Comparison of ENCODE assay signal across 8 cellular contexts in genomic region chr7:100705753-100706671, GRCh38. TPM values are rescaled to one million over a fixed set of nuclear protein-coding genes. Genes with fewer than 3 reads are reported as not detected.
DNase-seq lines count a peak whose midpoint lies in the region; ATAC-seq and TF ChIP-seq lines count a peak whose summit lies in the region.

Gene POP7, plus strand, starts transcription at chr7:100706121. Its CDS starts 710 bp downstream, at chr7:100706831.

- H3K36me3 Mint-ChIP-seq in GM23338 (ENCODE audit: low read depth): peaks cover 20% of the 10 kb centered on the region
- peaks cover 0 to 5% (median 0%) of the 10 kb centered on the region in 5 donors for H3K36me3 Mint-ChIP-seq in naive thymus-derived CD4-positive, alpha-beta T cell
- peaks cover 6 to 19% of the 10 kb centered on the region in 2 donors for H3K36me3 Mint-ChIP-seq in stimulated activated naive B cell treated with anti-CD40 and anti-IgM and Interleukin-4, amounts not matched to agents 10 μg/mL and 1 μg/mL and 100 μg/mL, for 72 hours

- no peak for TF ChIP-seq CTCF in DOHH2 (IDR thresholded peaks at IDR 0.05; ENCODE audit: low read depth, low read length, poor library complexity, severe bottlenecking)
- TF ChIP-seq CTCF in GM23338 (conservative IDR thresholded peaks at IDR 0.05; ENCODE audit: low read depth in 2 of 2): 0 out of 4 replicates have a peak, but pooled peaks of 1 of the 2 experiments have one; percentile 0

- peaks cover 29% of the 10 kb centered on the region for H3K36me3 ChIP-seq in DOHH2 (ENCODE audit: control insufficient read depth, low read length)
- peaks cover 8% of the 10 kb centered on the region for H3K36me3 ChIP-seq in GM23338 (ENCODE audit: insufficient read depth)
- peaks cover 0 to 8% (median 0%) of the 10 kb centered on the region in 3 experiments for H3K36me3 ChIP-seq in naive thymus-derived CD4-positive, alpha-beta T cell (ENCODE audit: control insufficient read depth in 2 of 3, insufficient read depth in 3 of 3, low read length in 3 of 3)

- DNase-seq in GM23338 (ENCODE audit: low spot score) (peak; percentile 100), LHCN-M2 (ENCODE audit: low read depth) (peak; percentile 98), RPMI8226 (peak; percentile 100), fibroblast of gingiva (ENCODE audit: low read depth) (peak; percentile 97)
- DNase-seq in activated T-helper 1 cell treated with anti-CD3 and anti-CD28 coated beads, Interleukin-2, amount 50 U/mL, for 16 hours (ENCODE audit: low read depth in 1 of 2, low spot score in 1 of 2): peak; percentile 95 to 98
- peak; percentile 95 to 99 (median 97) for DNase-seq in naive thymus-derived CD4-positive, alpha-beta T cell
- peak; percentile 98 for DNase-seq in stimulated activated naive B cell treated with anti-CD40 and anti-IgM and Interleukin-4, amounts not matched to agents 10 μg/mL and 1 μg/mL and 100 μg/mL, for 72 hours

- peaks cover 7% of the 10 kb centered on the region for H4K20me1 ChIP-seq in DOHH2 (ENCODE audit: control insufficient read depth, insufficient read depth, low read depth, low read length)
- H4K20me1 ChIP-seq in GM23338 (replicated peaks; ENCODE audit: insufficient read depth): peaks cover 12% of the 10 kb centered on the region

- H3K9me3 Mint-ChIP-seq in GM23338: no peaks in the 10 kb centered on the region
- H3K9me3 Mint-ChIP-seq in naive thymus-derived CD4-positive, alpha-beta T cell: no peaks in the 10 kb centered on the region
- H3K9me3 Mint-ChIP-seq in stimulated activated naive B cell treated with anti-CD40 and anti-IgM and Interleukin-4, amounts not matched to agents 10 μg/mL and 1 μg/mL and 100 μg/mL, for 72 hours: no peaks in the 10 kb centered on the region

- H3K79me2 ChIP-seq in DOHH2 (ENCODE audit: control insufficient read depth, low read length): peaks cover 26% of the 10 kb centered on the region
- H3K79me2 ChIP-seq in GM23338 (replicated peaks; ENCODE audit: insufficient read depth): peaks cover 42% of the 10 kb centered on the region

- H3K27ac ChIP-seq in DOHH2 (ENCODE audit: low read depth, low read length): peak within 1 kb of the TSS; percentile 69
- H3K27ac ChIP-seq in GM23338 (ENCODE audit: low read depth): peak within 1 kb of the TSS; percentile 87
- peak within 1 kb of the TSS; percentile 91 for H3K27ac ChIP-seq in naive thymus-derived CD4-positive, alpha-beta T cell (ENCODE audit: low read depth, low read length)

- H3K27ac Mint-ChIP-seq in GM23338: peak within 1 kb of the TSS; percentile 98
- peak within 1 kb of the TSS; percentile 88 to 96 (median 93) for H3K27ac Mint-ChIP-seq in naive thymus-derived CD4-positive, alpha-beta T cell
- H3K27ac Mint-ChIP-seq in stimulated activated naive B cell treated with anti-CD40 and anti-IgM and Interleukin-4, amounts not matched to agents 10 μg/mL and 1 μg/mL and 100 μg/mL, for 72 hours: peak within 1 kb of the TSS; percentile 97

- peaks cover 18% of the 10 kb centered on the region for H3K4me1 ChIP-seq in DOHH2 (ENCODE audit: control insufficient read depth, low read length)
- no peaks in the 10 kb centered on the region; the same call in 1 of the 2 replicates for H3K4me1 ChIP-seq in GM23338 (ENCODE audit: insufficient read depth)
- H3K4me1 ChIP-seq in naive thymus-derived CD4-positive, alpha-beta T cell (ENCODE audit: control insufficient read depth in 2 of 2, insufficient read depth in 2 of 2, low read length in 2 of 2): peaks cover 9 to 12% of the 10 kb centered on the region in 2 donors

- H3K27me3 Mint-ChIP-seq in GM23338 (ENCODE audit: insufficient read depth, low read depth, poor library complexity): peaks cover 4% of the 10 kb centered on the region
- H3K27me3 Mint-ChIP-seq in naive thymus-derived CD4-positive, alpha-beta T cell: peaks cover 0 to 13% (median 3%) of the 10 kb centered on the region in 5 donors
- H3K27me3 Mint-ChIP-seq in stimulated activated naive B cell treated with anti-CD40 and anti-IgM and Interleukin-4, amounts not matched to agents 10 μg/mL and 1 μg/mL and 100 μg/mL, for 72 hours: peaks cover 4 to 5% of the 10 kb centered on the region in 2 donors

- H3F3A ChIP-seq in DOHH2 (ENCODE audit: control insufficient read depth, insufficient read depth) (no peaks in the 10 kb centered on the region), GM23338 (replicated peaks; ENCODE audit: low read depth) (peaks cover 17% of the 10 kb centered on the region; the same call in 1 of the 2 replicates)

- H3K27me3 ChIP-seq in DOHH2 (ENCODE audit: control insufficient read depth, low read length): peaks cover 14% of the 10 kb centered on the region; the same call in 1 of the 2 replicates
- no peaks in the 10 kb centered on the region for H3K27me3 ChIP-seq in GM23338 (ENCODE audit: insufficient read depth)
- no peaks in the 10 kb centered on the region for H3K27me3 ChIP-seq in naive thymus-derived CD4-positive, alpha-beta T cell (ENCODE audit: control insufficient read depth in 2 of 2, insufficient read depth in 2 of 2, low read length in 2 of 2)

- peak within 1 kb of the TSS; percentile 98 for H3K4me3 Mint-ChIP-seq in GM23338
- H3K4me3 Mint-ChIP-seq in naive thymus-derived CD4-positive, alpha-beta T cell: peak within 1 kb of the TSS; percentile 88 to 97 (median 95)
- H3K4me3 Mint-ChIP-seq in stimulated activated naive B cell treated with anti-CD40 and anti-IgM and Interleukin-4, amounts not matched to agents 10 μg/mL and 1 μg/mL and 100 μg/mL, for 72 hours: peak within 1 kb of the TSS; percentile 98 to 99

- CTCF ChIA-PET in naive thymus-derived CD4-positive, alpha-beta T cell (lab: Charles Lee): interaction anchor here (0.6 to 3.0 kb wide), 23 partner anchors 10 to 186 kb away, joined by 3 to 37 read pairs (median 5); partner anchors contain the start of genes GIGYF1, MOSPD3, SLC12A9 and SRRT

- H3K9me3 ChIP-seq in DOHH2 (ENCODE audit: control insufficient read depth, insufficient read depth, low read length): no peaks in the 10 kb centered on the region
- no peaks in the 10 kb centered on the region for H3K9me3 ChIP-seq in naive thymus-derived CD4-positive, alpha-beta T cell (ENCODE audit: control insufficient read depth in 2 of 3, low read length in 3 of 3)

- no peaks in the 10 kb centered on the region for H3K9me2 ChIP-seq in DOHH2 (replicated peaks; ENCODE audit: control insufficient read depth, low read length)
- no peaks in the 10 kb centered on the region for H3K9me2 ChIP-seq in GM23338 (ENCODE audit: insufficient read depth)

- POLR2A ChIA-PET in naive thymus-derived CD4-positive, alpha-beta T cell (lab: Charles Lee): interaction anchor here (0.6 to 2.0 kb wide), 23 partner anchors 9 to 379 kb away, joined by 3 to 32 read pairs (median 5); partner anchors contain the start of genes FBXO24, GIGYF1, LRCH4 and MEPCE

- peak within 1 kb of the TSS; percentile 82; the same call in 1 of the 2 replicates for H2AFZ ChIP-seq in GM23338

- peak; percentile 95 for ATAC-seq in GM23338
- peak; percentile 97 for ATAC-seq in naive thymus-derived CD4-positive, alpha-beta T cell
- peak; percentile 95 to 96 for ATAC-seq in stimulated activated naive B cell treated with anti-CD40 and anti-IgM and Interleukin-4, amounts not matched to agents 10 μg/mL and 1 μg/mL and 100 μg/mL, for 72 hours (replicated peaks)

- H3K4me2 ChIP-seq in DOHH2 (ENCODE audit: low read length) (peak within 1 kb of the TSS; percentile 88), GM23338 (peak within 1 kb of the TSS; percentile 91)

- intact Hi-C loops in naive thymus-derived CD4-positive, alpha-beta T cell (cut with micrococcal nuclease): loop anchor here (1.0 to 5.0 kb wide), 17 partner anchors 12 to 605 kb away; partner anchors contain the start of genes GIGYF1 (in 2 of the 2), GNB2 (in 2 of the 2), SLC12A9 (in 2 of the 2) and ZCWPW1 (in 2 of the 2)

- H3K4me3 ChIP-seq in DOHH2 (ENCODE audit: low read length) (peak within 1 kb of the TSS; percentile 90), GM23338 (peak within 1 kb of the TSS; percentile 98)
- peak within 1 kb of the TSS; percentile 85 for H3K4me3 ChIP-seq in naive thymus-derived CD4-positive, alpha-beta T cell (ENCODE audit: low read length)

- peaks cover 9% of the 10 kb centered on the region for H3K4me1 Mint-ChIP-seq in GM23338
- peaks cover 8 to 15% (median 13%) of the 10 kb centered on the region in 7 donors for H3K4me1 Mint-ChIP-seq in naive thymus-derived CD4-positive, alpha-beta T cell
- peaks cover 10 to 29% of the 10 kb centered on the region in 2 donors for H3K4me1 Mint-ChIP-seq in stimulated activated naive B cell treated with anti-CD40 and anti-IgM and Interleukin-4, amounts not matched to agents 10 μg/mL and 1 μg/mL and 100 μg/mL, for 72 hours

TF ChIP-seq in GM23338, 12 proteins besides CTCF, POLR2A, EP300 and RAD21 (continues in another document):
- TF ChIP-seq CREB1 (CRISPR knock-in tag; IDR thresholded peaks at IDR 0.05; ENCODE audit: low read depth): peak; percentile 84
- no peak for TF ChIP-seq EZH2 (IDR thresholded peaks at IDR 0.05; ENCODE audit: low read depth, unreplicated experiment)
- TF ChIP-seq EZH2phosphoT487 (IDR thresholded peaks at IDR 0.05; ENCODE audit: unreplicated experiment): no peak
- TF ChIP-seq NANOG (IDR thresholded peaks at IDR 0.05; ENCODE audit: borderline replicate concordance): no peak

RNA-seq across cellular contexts. Expression of gene POP7, which starts in this region (rescaled TPM):
- total RNA-seq in GM23338 (2014; rRNA removed; shearing (Covaris generic)): 87.3 and 110 TPM in 2 replicates
- polyA plus RNA-seq in GM23338 (2016; fragmentation: Nextera tagmentation; extraction: Ambion mirVana): 216 and 219 TPM in 2 replicates
- 66.3 and 68.8 TPM in 2 replicates for total RNA-seq in LHCN-M2 (2014; rRNA removed)
- 76.4 TPM for polyA plus RNA-seq in LHCN-M2 (2012)
- 10 to 100 TPM in 4 of 5 experiments, 1 to 10 TPM in 1; 8.9 to 38.2 (median 15.0) TPM for total RNA-seq in naive thymus-derived CD4-positive, alpha-beta T cell
- polyA plus RNA-seq in naive thymus-derived CD4-positive, alpha-beta T cell: 10 to 100 TPM; 37.3 to 56.4 TPM

Comparison
In these comparisons a context has a peak if more than half of its experiments do, and no peak if none do; other contexts are left out.
1. Peak in every context shown above with its lines: DNase-seq, ATAC-seq, H3K4me3 ChIP-seq and H3K27ac ChIP-seq.